10 cellular contexts compared by ENCODE assay signal in genomic region chr6:19303381-19303780, GRCh38.
DNase-seq lines count a peak whose midpoint lies in the region; ATAC-seq and TF ChIP-seq lines count a peak whose summit lies in the region.
"Had no signal": no experiment of that assay in that cellular context is flagged by ENCODE, and none has a peak within 500 bp of the region (broad histone marks: within the 10 kb centered on the region; RNA-seq: fewer than 3 reads in every experiment).

No MANE protein-coding gene starts in this region.

- TF ChIP-seq POLR2A in sigmoid colon (IDR thresholded peaks at IDR 0.05) (no peak), lower leg skin (IDR thresholded peaks at IDR 0.05) (no peak)

- H3K4me2 ChIP-seq in MM.1S (ENCODE audit: low read depth, low read length) = peak overlapping the region; percentile 11

- ATAC-seq in GM19328 (IDR thresholded peaks at IDR 0.05; ENCODE audit: unreplicated experiment) = no peak
- ATAC-seq in GM19351 (IDR thresholded peaks at IDR 0.05; ENCODE audit: unreplicated experiment) = no peak
- ATAC-seq: CD8-positive, alpha-beta T cell; HCT116 had no signal

- H3F3A ChIP-seq in MM.1S (ENCODE audit: insufficient read depth, low read length) = no peaks in the 10 kb centered on the region

- H3K9me2 ChIP-seq in MM.1S (replicated peaks; ENCODE audit: insufficient read depth, low read length) = no peaks in the 10 kb centered on the region

- H3K4me3 ChIP-seq in MM.1S (ENCODE audit: low read length) (no peak overlapping the region), fibroblast of the aortic adventitia (ENCODE audit: low read depth, low read length) (no peak overlapping the region), sigmoid colon (peak overlapping the region in 1 of 4 donors; percentile 8), lower leg skin (ENCODE audit: low read depth, poor library complexity, severe bottlenecking) (no peak overlapping the region)

- intact Hi-C loops in sigmoid colon (cut with DNase I) (loop anchor here (10.0 kb wide), 1 partner anchor 531 kb away; the partner anchor contains the start of gene ID4), lower leg skin (cut with DNase I; ENCODE audit: low total_unique reads) (no loop called here)

- H2AFZ ChIP-seq in MM.1S (ENCODE audit: low read length) = no peak overlapping the region

- TF ChIP-seq EP300 in sigmoid colon (IDR thresholded peaks at IDR 0.05) = no peak

- H3K27ac ChIP-seq in MM.1S (ENCODE audit: low read length) = no peak overlapping the region
- peak overlapping the region; percentile 73 to 77 (median 75) for H3K27ac ChIP-seq in sigmoid colon

- no peaks in the 10 kb centered on the region for H4K20me1 ChIP-seq in MM.1S (ENCODE audit: insufficient read depth, low read length)

- H3K4me1 ChIP-seq in MM.1S (ENCODE audit: low read length) (no peaks in the 10 kb centered on the region), sigmoid colon (peaks cover 0 to 16% (median 11%) of the 10 kb centered on the region in 4 donors)

- H3K9ac ChIP-seq in MM.1S (ENCODE audit: low read length) = no peak overlapping the region

- no peaks in the 10 kb centered on the region for H3K27me3 ChIP-seq in MM.1S (replicated peaks; ENCODE audit: insufficient read depth, low read length)
- H3K27me3 ChIP-seq in sigmoid colon = no peaks in the 10 kb centered on the region

- 61% methylated on average over 5 of the region's 5 CpGs for WGBS in sigmoid colon, 2 donors
- 35 to 41% methylated on average over 5 of the region's 5 CpGs for WGBS in lower leg skin, 2 donors

- DNase-seq in MM.1S (peak; percentile 46), NCI-H69 (lab: John Stamatoyannopoulos, UW) (peak; percentile 99), fibroblast of the aortic adventitia (ENCODE audit: low read depth) (peak; percentile 42), sigmoid colon (no peak), lower leg skin (ENCODE audit: low spot score in 2 of 2) (no peak), AML-193 (lab: John Stamatoyannopoulos, UW) (no peak)
- DNase-seq: CD8-positive, alpha-beta T cell had no signal

- H3K36me3 ChIP-seq in MM.1S (replicated peaks; ENCODE audit: insufficient read depth, low read length) (no peaks in the 10 kb centered on the region), sigmoid colon (no peaks in the 10 kb centered on the region)

- H3K9me3 ChIP-seq in MM.1S (replicated peaks; ENCODE audit: insufficient read depth, low read length) (no peaks in the 10 kb centered on the region), sigmoid colon (no peaks in the 10 kb centered on the region)

- no peak for TF ChIP-seq CTCF in MM.1S (IDR thresholded peaks at IDR 0.05; ENCODE audit: low read length)
- no peak for TF ChIP-seq CTCF in fibroblast of the aortic adventitia (IDR thresholded peaks at IDR 0.05; ENCODE audit: insufficient read depth, low read length)
- no peak for TF ChIP-seq CTCF in sigmoid colon (IDR thresholded peaks at IDR 0.05)
- no peak for TF ChIP-seq CTCF in lower leg skin (IDR thresholded peaks at IDR 0.05)

- H3K79me2 ChIP-seq in MM.1S (ENCODE audit: low read length) = no peaks in the 10 kb centered on the region

Comparison
In these comparisons a context has a peak if more than half of its experiments do, and no peak if none do; other contexts are left out.
1. DNase-seq: peak in MM.1S (single experiment), NCI-H69 (single experiment) and fibroblast of the aortic adventitia (single experiment); none in sigmoid colon (single experiment), lower leg skin (0 of 2) and AML-193 (0 of 2).